8 cellular contexts compared by ENCODE assay signal in genomic region chr4:139177049-139177887, GRCh38. TPM values are rescaled to one million over a fixed set of nuclear protein-coding genes. Genes with fewer than 3 reads are reported as not detected.
A peak's percentile ranks its signal among the peaks of the same experiment; 100 is the strongest.
DNase-seq lines count a peak whose midpoint lies in the region; ATAC-seq and TF ChIP-seq lines count a peak whose summit lies in the region.

Gene ELF2, minus strand, starts transcription at chr4:139177218. Its CDS starts 39,517 bp downstream, at chr4:139137701.

- in situ Hi-C loops in GM18951 (cut with MboI; ENCODE audit: low sequenced_read_pairs, unreplicated experiment) = no loop called here

- peak within 1 kb of the TSS; percentile 81 for H3K4me3 ChIP-seq in AG04450 (ENCODE audit: low read depth, low read length)

- no peaks in the 10 kb centered on the region for H3K27me3 ChIP-seq in AG04450 (ENCODE audit: control insufficient read depth, insufficient read depth, low read length)

- CTCF ChIA-PET in AG04450 (lab: Charles Lee) = interaction anchor here (0.5 to 4.0 kb wide), 4 partner anchors 9 to 118 kb away, joined by 3 to 15 read pairs (median 5); no protein-coding TSS in a partner anchor

- TF ChIP-seq POLR2A in GM18951 (IDR thresholded peaks at IDR 0.05; ENCODE audit: extremely low read depth, insufficient read depth, insufficient read length) = peak; percentile 15

- H3K9me3 ChIP-seq in AG04450 (ENCODE audit: control insufficient read depth, insufficient read depth, low read length) = no peaks in the 10 kb centered on the region; the same call in 1 of the 2 replicates

- DNase-seq in AG04450 (ENCODE audit: low read depth, low spot score) (no peak), NCI-H2227 treated with DMSO at 0.1 percent for 48 hours (lab: John Stamatoyannopoulos, UW) (peak; percentile 67), iris pigment epithelial cell (ENCODE audit: low read depth) (peak; percentile 93)
- peak; percentile 30 for DNase-seq in activated CD4-positive, CD25-positive, alpha-beta regulatory T cell treated with anti-CD3 and anti-CD28 coated beads, Interleukin-2, amount 50 U/mL, for 16 hours (ENCODE audit: low read depth, low spot score)
- peak; percentile 84 for DNase-seq in central memory CD4-positive, alpha-beta T cell
- DNase-seq in stimulated activated CD4-positive, alpha-beta T cell treated with anti-CD3 and anti-CD28 coated beads, Interleukin-12 subunit alpha, Interleukin-12 subunit beta, amount 100 ng/mL, for 24 hours (ENCODE audit: low read depth in 2 of 2) = peak; percentile 67 to 75

- ATAC-seq in HG03175 (IDR thresholded peaks at IDR 0.05; ENCODE audit: unreplicated experiment) = peak; percentile 46

- TF ChIP-seq CTCF in AG04450 (IDR thresholded peaks at IDR 0.05; ENCODE audit: low read depth, low read length) = no peak

- POLR2A ChIA-PET in AG04450 (lab: Yijun Ruan, JAX) = interaction anchor here (0.5 to 2.1 kb wide), 10 partner anchors 9 to 161 kb away, joined by 3 to 13 read pairs (median 4); partner anchors contain the start of gene NAA15

- H3K27ac ChIP-seq in AG04450 (ENCODE audit: low read depth, low read length) = peak within 1 kb of the TSS; percentile 94

RNA-seq across cellular contexts. Expression of gene ELF2, which starts in this region (rescaled TPM):
- 30.0 and 40.4 TPM in 2 replicates for polyA plus RNA-seq in AG04450 (2011; rRNA removed)
- polyA minus RNA-seq in AG04450 (2011; rRNA and poly(A)+ RNA removed) = 39.2 and 49.6 TPM in 2 replicates
